ENCODE assay signal across 15 cellular contexts in genomic region chrX:10390187-10390586, GRCh38.
DNase-seq lines count a peak whose midpoint lies in the region; ATAC-seq and TF ChIP-seq lines count a peak whose summit lies in the region.
"Had no signal": no experiment of that assay in that cellular context is flagged by ENCODE, and none has a peak within 500 bp of the region (broad histone marks: within the 10 kb centered on the region; RNA-seq: fewer than 3 reads in every experiment).

No MANE protein-coding gene starts in this region.

- H3K36me3 ChIP-seq in HCT116 (ENCODE audit: control insufficient read depth in 1 of 2, insufficient read depth in 2 of 2, low read length in 2 of 2) (no peaks in the 10 kb centered on the region), sigmoid colon (no peaks in the 10 kb centered on the region)
- H3K36me3 ChIP-seq: HAP-1 had no signal

- CTCF ChIA-PET in HCT116 (lab: Charles Lee) = no interaction called here
- CTCF ChIA-PET in activated CD4-positive, alpha-beta memory T cell treated with anti-CD3 and anti-CD28 coated beads for 36 hours (lab: Charles Lee) = no interaction called here

- no peaks in the 10 kb centered on the region for H3K4me1 Mint-ChIP-seq in activated CD4-positive, alpha-beta memory T cell treated with anti-CD3 and anti-CD28 coated beads for 36 hours (ENCODE audit: low read depth)
- H3K4me1 Mint-ChIP-seq: CD4-positive, CD25-positive, alpha-beta regulatory T cell had no signal

- intact Hi-C loops in HCT116 (cut with micrococcal nuclease) (no loop called here), sigmoid colon (cut with DNase I) (loop anchor here (10.0 kb wide), 2 partner anchors 155 to 225 kb away; no protein-coding TSS in a partner anchor)
- intact Hi-C loops in activated CD4-positive, alpha-beta memory T cell treated with anti-CD3 and anti-CD28 coated beads for 36 hours (cut with micrococcal nuclease) = no loop called here

- no peak for ATAC-seq in HCT116
- ATAC-seq: CD8-positive, alpha-beta T cell had no signal

- no peak overlapping the region for H3K4me2 ChIP-seq in HCT116 (ENCODE audit: low read length)

- H3K27ac ChIP-seq in HCT116 (ENCODE audit: low read depth, low read length) (no peak overlapping the region), sigmoid colon (peak overlapping the region in 3 of 4 donors; percentile 1 to 72 (median 60))
- H3K27ac ChIP-seq: C4-2B had no signal

- no peaks in the 10 kb centered on the region for H3K79me2 ChIP-seq in HCT116 (ENCODE audit: insufficient read depth, low read length)

- no peak overlapping the region for H3K4me3 ChIP-seq in HCT116 (replicated peaks in 1 of 2; ENCODE audit: low read depth in 1 of 2, low read length in 2 of 2)
- no peak overlapping the region for H3K4me3 ChIP-seq in sigmoid colon
- H3K4me3 ChIP-seq: HAP-1 had no signal

- H3K27ac Mint-ChIP-seq in activated CD4-positive, alpha-beta memory T cell treated with anti-CD3 and anti-CD28 coated beads for 36 hours = no peak overlapping the region
- H3K27ac Mint-ChIP-seq: CD4-positive, CD25-positive, alpha-beta regulatory T cell; CD8-positive, alpha-beta T cell had no signal

- H3K9ac ChIP-seq in HCT116 (ENCODE audit: low read length) = no peak overlapping the region

- H3K27me3 ChIP-seq in HCT116 (ENCODE audit: insufficient read depth, low read length) = no peaks in the 10 kb centered on the region
- no peaks in the 10 kb centered on the region for H3K27me3 ChIP-seq in sigmoid colon

- TF ChIP-seq POLR2A in HCT116 (IDR thresholded peaks at IDR 0.05; ENCODE audit: borderline replicate concordance, extremely low read depth, insufficient read depth, insufficient read length) (no peak), sigmoid colon (IDR thresholded peaks at IDR 0.05) (no peak)

- 48 to 72% methylated on average over 4 of the region's 4 CpGs for WGBS in sigmoid colon, 2 donors

- no TSS peak for BruUV-seq in HCT116 (replicated peaks; lab: Mats Ljungman, UMichigan)

- no peaks in the 10 kb centered on the region for H3K9me3 Mint-ChIP-seq in activated CD4-positive, alpha-beta memory T cell treated with anti-CD3 and anti-CD28 coated beads for 36 hours

- H3K9me3 ChIP-seq in HCT116 (ENCODE audit: control insufficient read depth in 1 of 2, insufficient read depth in 1 of 2, low read depth in 1 of 2, low read length in 2 of 2) (no peaks in the 10 kb centered on the region), sigmoid colon (no peaks in the 10 kb centered on the region)
- H3K9me3 ChIP-seq: Caco-2, HAP-1 had no signal

- TF ChIP-seq EP300 in sigmoid colon (IDR thresholded peaks at IDR 0.05) = peak in 2 of 4 donors; percentile 12 to 14

- no peak for TF ChIP-seq RAD21 in HCT116 (IDR thresholded peaks at IDR 0.05; ENCODE audit: low read depth)

- H3K4me3 Mint-ChIP-seq in activated CD4-positive, alpha-beta memory T cell treated with anti-CD3 and anti-CD28 coated beads for 36 hours = no peak overlapping the region
- H3K4me3 Mint-ChIP-seq: CD4-positive, CD25-positive, alpha-beta regulatory T cell; CD8-positive, alpha-beta T cell had no signal

- RAD21 ChIA-PET in HCT116 (lab: Charles Lee; ENCODE audit: low non-redundant PET in 1 of 2, low total read pairs in 2 of 2, uncharacterized antibody in 2 of 2, unreplicated experiment in 2 of 2) = no interaction called here

- no peaks in the 10 kb centered on the region for H3K27me3 Mint-ChIP-seq in activated CD4-positive, alpha-beta memory T cell treated with anti-CD3 and anti-CD28 coated beads for 36 hours

- no peak overlapping the region for H2AFZ ChIP-seq in HCT116 (ENCODE audit: low read depth, low read length, poor library complexity, severe bottlenecking)

- no peak for DNase-seq in HCT116 (ENCODE audit: low read depth, low spot score)
- DNase-seq in left kidney (ENCODE audit: low read depth, low spot score) = peak; percentile 2
- DNase-seq in sigmoid colon = no peak
- DNase-seq in occipital lobe (lab: John Stamatoyannopoulos, UW) = no peak
- DNase-seq in activated CD4-positive, alpha-beta memory T cell treated with anti-CD3 and anti-CD28 coated beads for 36 hours = no peak
- DNase-seq in UCSD-AML1 (lab: John Stamatoyannopoulos, UW; ENCODE audit: unreplicated experiment) = no peak
- DNase-seq: 8988T; Caco-2; CD4-positive, CD25-positive, alpha-beta regulatory T cell; CD8-positive, alpha-beta T cell; DMS153; DND-41; GOT3 had no signal

- no peak for TF ChIP-seq CTCF in HCT116 (IDR thresholded peaks at IDR 0.05 in 2 of 3, conservative IDR thresholded peaks at IDR 0.05 in 1 of 3; ENCODE audit: borderline replicate concordance in 1 of 3, insufficient read depth in 1 of 3, low read depth in 2 of 3, low read length in 2 of 3)
- TF ChIP-seq CTCF in sigmoid colon (IDR thresholded peaks at IDR 0.05) = no peak

- H3K9me2 ChIP-seq in HCT116 (ENCODE audit: insufficient read depth) = no peaks in the 10 kb centered on the region

- no peaks in the 10 kb centered on the region for H4K20me1 ChIP-seq in HCT116 (ENCODE audit: insufficient read depth)

- H3K4me1 ChIP-seq in HCT116 (ENCODE audit: control insufficient read depth in 1 of 2, insufficient read depth in 2 of 2, low read length in 2 of 2) = peaks cover 0 to 8% of the 10 kb centered on the region in 2 experiments; a peak in 1 of 4 replicates
- H3K4me1 ChIP-seq in sigmoid colon = peaks cover 0 to 17% (median 1%) of the 10 kb centered on the region in 4 donors
- H3K4me1 ChIP-seq: Caco-2 had no signal

- POLR2A ChIA-PET in HCT116 (lab: Charles Lee) = no interaction called here
- POLR2A ChIA-PET in activated CD4-positive, alpha-beta memory T cell treated with anti-CD3 and anti-CD28 coated beads for 36 hours (lab: Charles Lee) = no interaction called here

- H3K36me3 Mint-ChIP-seq in activated CD4-positive, alpha-beta memory T cell treated with anti-CD3 and anti-CD28 coated beads for 36 hours = no peaks in the 10 kb centered on the region
- H3K36me3 Mint-ChIP-seq: CD4-positive, CD25-positive, alpha-beta regulatory T cell; CD8-positive, alpha-beta T cell had no signal

TF ChIP-seq in HCT116, 20 proteins besides CTCF, POLR2A, EP300 and RAD21:
- TF ChIP-seq FOSL1 (IDR thresholded peaks at IDR 0.05; ENCODE audit: low read depth) (peak; percentile 6; the same call in 1 of the 2 replicates), REST (IDR thresholded peaks at IDR 0.05; ENCODE audit: low read depth) (no peak)
TF ChIP-seq in HCT116: peak in this region for 1.
